ENCODE assay signal across 19 cellular contexts in genomic region chr5:541148-541887, GRCh38. TPM values are rescaled to one million over a fixed set of nuclear protein-coding genes. Genes with fewer than 3 reads are reported as not detected.
DNase-seq lines count a peak whose midpoint lies in the region; ATAC-seq, FAIRE-seq and TF ChIP-seq lines count a peak whose summit lies in the region.
"Had no signal": no experiment of that assay in that cellular context is flagged by ENCODE, and none has a peak within 500 bp of the region (broad histone marks: within the 10 kb centered on the region; RNA-seq: fewer than 3 reads in every experiment).

No MANE protein-coding gene starts in this region.

- no peaks in the 10 kb centered on the region for H4K20me1 ChIP-seq in HepG2 (ENCODE audit: insufficient read depth, low read length)

- TF ChIP-seq POLR2A in right lobe of liver (IDR thresholded peaks at IDR 0.05): no peak
- TF ChIP-seq POLR2A in HepG2 (IDR thresholded peaks at IDR 0.05; ENCODE audit: insufficient read depth in 1 of 2, low read depth in 2 of 2, low read length in 2 of 2): no peak

- TF ChIP-seq RAD21 in HepG2 (CRISPR knock-in tag; IDR thresholded peaks at IDR 0.05): no peak

- no peaks in the 10 kb centered on the region for H3K9me3 ChIP-seq in right lobe of liver
- H3K9me3 ChIP-seq in HepG2 (ENCODE audit: low read length): no peaks in the 10 kb centered on the region
- no peaks in the 10 kb centered on the region for H3K9me3 ChIP-seq in left lung
- no peaks in the 10 kb centered on the region for H3K9me3 ChIP-seq in upper lobe of right lung

- TF ChIP-seq EP300 in HepG2 (IDR thresholded peaks at IDR 0.05; ENCODE audit: low read depth in 2 of 2, low read length in 2 of 2): no peak
- TF ChIP-seq EP300 in HepG2 (CRISPR knock-in tag; IDR thresholded peaks at IDR 0.05; ENCODE audit: borderline replicate concordance): no peak

- no peak overlapping the region for H3K27ac Mint-ChIP-seq in mesothelial cell of epicardium
- no peak overlapping the region for H3K27ac Mint-ChIP-seq in activated CD4-positive, alpha-beta memory T cell treated with anti-CD3 and anti-CD28 coated beads for 36 hours
- H3K27ac Mint-ChIP-seq: activated CD4-positive, alpha-beta memory T cell treated with anti-CD3 and anti-CD28 coated beads, Interleukin-2, amount 10 ng/mL, durations not matched to agents 7 days and 5 days had no signal

- peaks cover 21% of the 10 kb centered on the region for H3K27me3 Mint-ChIP-seq in mesothelial cell of epicardium (ENCODE audit: low read depth)
- peaks cover 1% of the 10 kb centered on the region for H3K27me3 Mint-ChIP-seq in activated CD4-positive, alpha-beta memory T cell treated with anti-CD3 and anti-CD28 coated beads for 36 hours

- TF ChIP-seq CTCF in right lobe of liver (IDR thresholded peaks at IDR 0.05) (no peak), HepG2 (CRISPR knock-in tag; IDR thresholded peaks at IDR 0.05) (no peak), left lung (IDR thresholded peaks at IDR 0.05) (no peak), upper lobe of right lung (IDR thresholded peaks at IDR 0.05) (no peak), mesothelial cell of epicardium (IDR thresholded peaks at IDR 0.05; ENCODE audit: unreplicated experiment) (no peak)

- no peaks in the 10 kb centered on the region for H3K79me2 ChIP-seq in HepG2 (ENCODE audit: insufficient read depth, low read length)

- H3K36me3 ChIP-seq in right lobe of liver: no peaks in the 10 kb centered on the region
- no peaks in the 10 kb centered on the region for H3K36me3 ChIP-seq in HepG2 (replicated peaks in 1 of 2; ENCODE audit: control insufficient read depth in 1 of 2, insufficient read depth in 2 of 2, low read length in 2 of 2)
- H3K36me3 ChIP-seq in left lung: no peaks in the 10 kb centered on the region
- no peaks in the 10 kb centered on the region for H3K36me3 ChIP-seq in upper lobe of right lung

- POLR2A ChIA-PET in HepG2 (lab: Yijun Ruan, JAX): no interaction called here
- POLR2A ChIA-PET in activated CD4-positive, alpha-beta memory T cell treated with anti-CD3 and anti-CD28 coated beads for 36 hours (lab: Charles Lee): interaction anchor here (0.6 kb wide), 1 partner anchor 12 kb away, joined by 3 read pairs; no protein-coding TSS in a partner anchor

- H3K4me3 ChIP-seq in right lobe of liver (no peak overlapping the region), HepG2 (replicated peaks in 1 of 3; ENCODE audit: insufficient read depth in 1 of 3, low read depth in 2 of 3, low read length in 3 of 3) (no peak overlapping the region), left lung (no peak overlapping the region), upper lobe of right lung (no peak overlapping the region)

- no peak overlapping the region for H3K27ac ChIP-seq in right lobe of liver
- no peak overlapping the region for H3K27ac ChIP-seq in HepG2 (ENCODE audit: extremely low read length, insufficient read depth, low read length)
- no peak overlapping the region for H3K27ac ChIP-seq in left lung
- no peak overlapping the region for H3K27ac ChIP-seq in upper lobe of right lung

- ATAC-seq in right lobe of liver (no peak), HepG2 (no peak), left lung (no peak), upper lobe of right lung (no peak)
- ATAC-seq: effector memory CD8-positive, alpha-beta T cell had no signal

- BruUV-seq in HepG2 (replicated peaks; lab: Mats Ljungman, UMichigan): no TSS peak

- no peaks in the 10 kb centered on the region for H3K4me1 Mint-ChIP-seq in mesothelial cell of epicardium
- peaks cover 15% of the 10 kb centered on the region for H3K4me1 Mint-ChIP-seq in activated CD4-positive, alpha-beta memory T cell treated with anti-CD3 and anti-CD28 coated beads for 36 hours (ENCODE audit: low read depth)

- no peak overlapping the region for H3K4me2 ChIP-seq in HepG2 (ENCODE audit: low read depth, low read length)

- intact Hi-C loops in right lobe of liver (cut with DNase I): no loop called here
- intact Hi-C loops in HepG2 (cut with micrococcal nuclease; ENCODE audit: unreplicated experiment): no loop called here
- intact Hi-C loops in left lung (cut with DNase I): no loop called here
- intact Hi-C loops in upper lobe of right lung (cut with DNase I): no loop called here
- intact Hi-C loops in activated CD4-positive, alpha-beta memory T cell treated with anti-CD3 and anti-CD28 coated beads for 36 hours (cut with micrococcal nuclease): no loop called here

- no peak for FAIRE-seq in HepG2 (lab: Jason Lieb, UNC)
- FAIRE-seq: islet of Langerhans had no signal

- in situ Hi-C loops in HepG2 (cut with HindIII; ENCODE audit: extremely low pct_ligation_motif_present, low pct_unique_long_range_greater_than_20kb): no loop called here

- no peaks in the 10 kb centered on the region for H3K9me3 Mint-ChIP-seq in mesothelial cell of epicardium
- H3K9me3 Mint-ChIP-seq in activated CD4-positive, alpha-beta memory T cell treated with anti-CD3 and anti-CD28 coated beads for 36 hours: no peaks in the 10 kb centered on the region
- H3K9me3 Mint-ChIP-seq: activated CD4-positive, alpha-beta memory T cell treated with anti-CD3 and anti-CD28 coated beads, Interleukin-2, amount 10 ng/mL, durations not matched to agents 7 days and 5 days; effector memory CD8-positive, alpha-beta T cell had no signal

- H3K4me3 Mint-ChIP-seq in mesothelial cell of epicardium: no peak overlapping the region
- H3K4me3 Mint-ChIP-seq in activated CD4-positive, alpha-beta memory T cell treated with anti-CD3 and anti-CD28 coated beads for 36 hours: no peak overlapping the region
- H3K4me3 Mint-ChIP-seq: activated CD4-positive, alpha-beta memory T cell treated with anti-CD3 and anti-CD28 coated beads, Interleukin-2, amount 10 ng/mL, durations not matched to agents 7 days and 5 days; effector memory CD8-positive, alpha-beta T cell had no signal

- DNase-seq in right lobe of liver (peak in 2 of 3 donors; percentile 10 to 51), HepG2 (ENCODE audit: low spot score) (no peak), left lung (peak; percentile 27 to 63), upper lobe of right lung (peak; percentile 58), GOT3 (lab: John Stamatoyannopoulos, UW) (no peak), mesothelial cell of epicardium (ENCODE audit: low spot score in 2 of 2, unreplicated experiment in 2 of 2) (no peak)
- DNase-seq in activated naive CD4-positive, alpha-beta T cell treated with anti-CD3 and anti-CD28 coated beads, Interleukin-2, amount 50 U/mL, for 16 hours: peak; percentile 11
- DNase-seq in activated CD4-positive, alpha-beta memory T cell treated with anti-CD3 and anti-CD28 coated beads for 36 hours: no peak
- DNase-seq: activated CD4-positive, alpha-beta memory T cell treated with anti-CD3 and anti-CD28 coated beads, Interleukin-2, amount 10 ng/mL, durations not matched to agents 7 days and 5 days; cerebellar nuclear complex; effector memory CD8-positive, alpha-beta T cell; Kasumi-1; mesendoderm; NCI-H1105; NCI-H2081 treated with DMSO at 0.1 percent for 48 hours; NCI-H510A; SIG-M5; stimulated activated naive CD4-positive, alpha-beta T cell treated with Interleukin-2 at 50 U/mL for 16 hours had no signal

- H3K4me1 ChIP-seq in right lobe of liver (no peaks in the 10 kb centered on the region), HepG2 (ENCODE audit: insufficient read depth, low read length) (peaks cover 24% of the 10 kb centered on the region), left lung (peaks cover 0 to 13% of the 10 kb centered on the region in 2 donors), upper lobe of right lung (no peaks in the 10 kb centered on the region)

- 14% methylated on average over 2 of the region's 16 CpGs for WGBS in right lobe of liver (ENCODE audit: insufficient coverage, low coverage, low lambda C conversion rate, missing lambda C conversion rate)
- WGBS in HepG2 (ENCODE audit: low lambda C conversion rate): 0% methylated on average over 1 of the region's 16 CpGs

- H3K36me3 Mint-ChIP-seq in mesothelial cell of epicardium: no peaks in the 10 kb centered on the region
- no peaks in the 10 kb centered on the region for H3K36me3 Mint-ChIP-seq in activated CD4-positive, alpha-beta memory T cell treated with anti-CD3 and anti-CD28 coated beads for 36 hours

- H2AFZ ChIP-seq in HepG2 (ENCODE audit: low read length): no peak overlapping the region

- H3K27me3 ChIP-seq in right lobe of liver: no peaks in the 10 kb centered on the region
- H3K27me3 ChIP-seq in HepG2 (ENCODE audit: control insufficient read depth in 1 of 2, insufficient read depth in 2 of 2, low read length in 2 of 2): peaks cover 23 to 68% of the 10 kb centered on the region in 2 experiments; a peak in 4 of 5 replicates
- peaks cover 6 to 72% of the 10 kb centered on the region in 2 donors for H3K27me3 ChIP-seq in left lung
- peaks cover 41% of the 10 kb centered on the region for H3K27me3 ChIP-seq in upper lobe of right lung

- CTCF ChIA-PET in HepG2 (lab: Yijun Ruan, JAX; ENCODE audit: low intra/inter-chr PET ratio, low total read pairs): no interaction called here
- CTCF ChIA-PET in activated CD4-positive, alpha-beta memory T cell treated with anti-CD3 and anti-CD28 coated beads for 36 hours (lab: Charles Lee): no interaction called here

- no peak overlapping the region for H3K9ac ChIP-seq in HepG2 (ENCODE audit: insufficient read depth, low read depth, low read length)

RNA-seq across cellular contexts. Expression of gene SLC9A3, which starts 17.1 kb away (rescaled TPM):
- 1 to 10 TPM in 2 of 6 experiments, under 1 TPM in 4; 0.32 to 1.8 (median 0.46) TPM for total RNA-seq in right lobe of liver
- total RNA-seq in HepG2 (2016; rRNA removed; fragmentation: Illumina TruSeq; extraction: Trizol): 1.2 and 1.8 TPM in 2 replicates
- 0.30 and 0.35 TPM in 2 replicates for total RNA-seq in HepG2 (2016; cell fraction: cytosol; rRNA removed; fragmentation: Illumina TruSeq; extraction: Trizol; ENCODE audit: low read depth)
- total RNA-seq in HepG2 (2016; cell fraction: insoluble cytoplasmic fraction; rRNA removed; fragmentation: Illumina TruSeq; extraction: Trizol): 1.3 and 1.6 TPM in 2 replicates
- total RNA-seq in HepG2 (2016; cell fraction: membrane; rRNA removed; fragmentation: Illumina TruSeq; extraction: Trizol): 1.5 and 1.9 TPM in 2 replicates
- total RNA-seq in HepG2 (2016; cell fraction: nucleus; rRNA removed; fragmentation: Illumina TruSeq; extraction: Trizol): 1.1 and 1.2 TPM in 2 replicates
- polyA plus RNA-seq in HepG2 (2011; rRNA removed): 1.5 and 1.9 TPM in 2 replicates
- polyA plus RNA-seq in HepG2 (2011; cell fraction: cytosol; rRNA removed): 1.4 TPM in 2 replicates
- 2.2 and 2.4 TPM in 2 replicates for polyA plus RNA-seq in HepG2 (2011; cell fraction: nucleus; rRNA removed)
- 1.1 and 1.4 TPM in 2 replicates for polyA plus RNA-seq in HepG2 (2012)
- 0.37 and 0.43 TPM in 2 replicates for polyA plus RNA-seq in HepG2 (2016; cell fraction: cytosol; fragmentation: Illumina TruSeq; extraction: Trizol; ENCODE audit: low read depth)
- 1.7 and 1.8 TPM in 2 replicates for polyA plus RNA-seq in HepG2 (2016; cell fraction: insoluble cytoplasmic fraction; fragmentation: Illumina TruSeq; extraction: Trizol; ENCODE audit: low read depth)
- 1.4 and 1.6 TPM in 2 replicates for polyA plus RNA-seq in HepG2 (2016; cell fraction: membrane; fragmentation: Illumina TruSeq; extraction: Trizol; ENCODE audit: low read depth)
- polyA plus RNA-seq in HepG2 (2016; cell fraction: nucleus; fragmentation: Illumina TruSeq; extraction: Trizol; ENCODE audit: insufficient read depth, low read depth): 1.9 and 2.4 TPM in 2 replicates
- polyA minus RNA-seq in HepG2 (2011; rRNA and poly(A)+ RNA removed; ENCODE audit: low replicate concordance): 0.76 and 1.0 TPM in 2 replicates
- 0.35 and 0.49 TPM in 2 replicates for polyA minus RNA-seq in HepG2 (2011; cell fraction: cytosol; rRNA and poly(A)+ RNA removed)
- polyA minus RNA-seq in HepG2 (2011; cell fraction: nucleus; rRNA and poly(A)+ RNA removed): 0.99 and 1.0 TPM in 2 replicates
- 1 to 10 TPM in 1 of 2 donors, under 1 TPM in 1; 0.99 to 1.0 TPM for total RNA-seq in left lung
- total RNA-seq in upper lobe of right lung: 1.0 TPM
- total RNA-seq in mesothelial cell of epicardium: 1.9 to 2.4 TPM (median 2.3 TPM) in 3 replicates
- 1 to 10 TPM; 1.7 to 1.8 TPM for total RNA-seq in activated CD4-positive, alpha-beta memory T cell treated with anti-CD3 and anti-CD28 coated beads for 36 hours

Comparison
In these comparisons a context has a peak if more than half of its experiments do, and no peak if none do; other contexts are left out.
1. DNase-seq: peak in right lobe of liver (2 of 3), activated naive CD4-positive, alpha-beta T cell treated with anti-CD3 and anti-CD28 coated beads, Interleukin-2, amount 50 U/mL, for 16 hours (single experiment), left lung (2 of 2) and upper lobe of right lung (single experiment); none in HepG2 (single experiment), GOT3 (single experiment), mesothelial cell of epicardium (0 of 2) and activated CD4-positive, alpha-beta memory T cell treated with anti-CD3 and anti-CD28 coated beads for 36 hours (single experiment).